Comparison of ENCODE assay signal across 1 cellular context in the genomic region with DNA sequence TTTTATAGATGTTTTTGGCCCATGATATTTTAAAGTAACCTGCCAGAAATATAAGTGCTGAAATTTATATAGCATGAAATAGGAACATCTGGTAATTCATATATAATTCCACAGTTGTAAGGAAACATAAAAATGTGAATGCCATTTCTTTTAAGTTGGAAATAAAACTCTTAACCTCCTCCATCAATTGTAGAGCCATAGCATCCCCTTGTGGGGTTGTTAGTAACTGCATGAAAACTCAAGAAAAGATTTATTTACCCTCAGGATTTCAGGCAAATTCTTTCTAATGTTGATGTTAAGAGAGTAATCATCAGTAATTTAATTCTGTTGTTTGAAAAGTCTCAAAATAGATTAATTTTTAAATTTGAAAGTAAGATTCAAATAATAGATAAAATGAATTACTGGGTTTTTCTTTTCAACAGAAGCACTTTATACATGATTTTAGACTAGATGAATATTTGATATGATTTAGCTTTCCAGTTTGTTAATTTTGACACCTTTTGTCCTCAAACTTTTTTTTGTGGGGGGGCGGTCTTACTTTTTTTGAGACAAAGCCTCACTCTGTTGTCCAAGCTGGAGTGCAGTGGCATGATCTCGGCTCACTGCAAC.
TF ChIP-seq lines count a peak whose summit lies in the region.

No MANE protein-coding gene starts in this region.

TF ChIP-seq in H1, 55 proteins besides CTCF, POLR2A, EP300 and RAD21 (continued from another document):
- TF ChIP-seq, protein P1, sequence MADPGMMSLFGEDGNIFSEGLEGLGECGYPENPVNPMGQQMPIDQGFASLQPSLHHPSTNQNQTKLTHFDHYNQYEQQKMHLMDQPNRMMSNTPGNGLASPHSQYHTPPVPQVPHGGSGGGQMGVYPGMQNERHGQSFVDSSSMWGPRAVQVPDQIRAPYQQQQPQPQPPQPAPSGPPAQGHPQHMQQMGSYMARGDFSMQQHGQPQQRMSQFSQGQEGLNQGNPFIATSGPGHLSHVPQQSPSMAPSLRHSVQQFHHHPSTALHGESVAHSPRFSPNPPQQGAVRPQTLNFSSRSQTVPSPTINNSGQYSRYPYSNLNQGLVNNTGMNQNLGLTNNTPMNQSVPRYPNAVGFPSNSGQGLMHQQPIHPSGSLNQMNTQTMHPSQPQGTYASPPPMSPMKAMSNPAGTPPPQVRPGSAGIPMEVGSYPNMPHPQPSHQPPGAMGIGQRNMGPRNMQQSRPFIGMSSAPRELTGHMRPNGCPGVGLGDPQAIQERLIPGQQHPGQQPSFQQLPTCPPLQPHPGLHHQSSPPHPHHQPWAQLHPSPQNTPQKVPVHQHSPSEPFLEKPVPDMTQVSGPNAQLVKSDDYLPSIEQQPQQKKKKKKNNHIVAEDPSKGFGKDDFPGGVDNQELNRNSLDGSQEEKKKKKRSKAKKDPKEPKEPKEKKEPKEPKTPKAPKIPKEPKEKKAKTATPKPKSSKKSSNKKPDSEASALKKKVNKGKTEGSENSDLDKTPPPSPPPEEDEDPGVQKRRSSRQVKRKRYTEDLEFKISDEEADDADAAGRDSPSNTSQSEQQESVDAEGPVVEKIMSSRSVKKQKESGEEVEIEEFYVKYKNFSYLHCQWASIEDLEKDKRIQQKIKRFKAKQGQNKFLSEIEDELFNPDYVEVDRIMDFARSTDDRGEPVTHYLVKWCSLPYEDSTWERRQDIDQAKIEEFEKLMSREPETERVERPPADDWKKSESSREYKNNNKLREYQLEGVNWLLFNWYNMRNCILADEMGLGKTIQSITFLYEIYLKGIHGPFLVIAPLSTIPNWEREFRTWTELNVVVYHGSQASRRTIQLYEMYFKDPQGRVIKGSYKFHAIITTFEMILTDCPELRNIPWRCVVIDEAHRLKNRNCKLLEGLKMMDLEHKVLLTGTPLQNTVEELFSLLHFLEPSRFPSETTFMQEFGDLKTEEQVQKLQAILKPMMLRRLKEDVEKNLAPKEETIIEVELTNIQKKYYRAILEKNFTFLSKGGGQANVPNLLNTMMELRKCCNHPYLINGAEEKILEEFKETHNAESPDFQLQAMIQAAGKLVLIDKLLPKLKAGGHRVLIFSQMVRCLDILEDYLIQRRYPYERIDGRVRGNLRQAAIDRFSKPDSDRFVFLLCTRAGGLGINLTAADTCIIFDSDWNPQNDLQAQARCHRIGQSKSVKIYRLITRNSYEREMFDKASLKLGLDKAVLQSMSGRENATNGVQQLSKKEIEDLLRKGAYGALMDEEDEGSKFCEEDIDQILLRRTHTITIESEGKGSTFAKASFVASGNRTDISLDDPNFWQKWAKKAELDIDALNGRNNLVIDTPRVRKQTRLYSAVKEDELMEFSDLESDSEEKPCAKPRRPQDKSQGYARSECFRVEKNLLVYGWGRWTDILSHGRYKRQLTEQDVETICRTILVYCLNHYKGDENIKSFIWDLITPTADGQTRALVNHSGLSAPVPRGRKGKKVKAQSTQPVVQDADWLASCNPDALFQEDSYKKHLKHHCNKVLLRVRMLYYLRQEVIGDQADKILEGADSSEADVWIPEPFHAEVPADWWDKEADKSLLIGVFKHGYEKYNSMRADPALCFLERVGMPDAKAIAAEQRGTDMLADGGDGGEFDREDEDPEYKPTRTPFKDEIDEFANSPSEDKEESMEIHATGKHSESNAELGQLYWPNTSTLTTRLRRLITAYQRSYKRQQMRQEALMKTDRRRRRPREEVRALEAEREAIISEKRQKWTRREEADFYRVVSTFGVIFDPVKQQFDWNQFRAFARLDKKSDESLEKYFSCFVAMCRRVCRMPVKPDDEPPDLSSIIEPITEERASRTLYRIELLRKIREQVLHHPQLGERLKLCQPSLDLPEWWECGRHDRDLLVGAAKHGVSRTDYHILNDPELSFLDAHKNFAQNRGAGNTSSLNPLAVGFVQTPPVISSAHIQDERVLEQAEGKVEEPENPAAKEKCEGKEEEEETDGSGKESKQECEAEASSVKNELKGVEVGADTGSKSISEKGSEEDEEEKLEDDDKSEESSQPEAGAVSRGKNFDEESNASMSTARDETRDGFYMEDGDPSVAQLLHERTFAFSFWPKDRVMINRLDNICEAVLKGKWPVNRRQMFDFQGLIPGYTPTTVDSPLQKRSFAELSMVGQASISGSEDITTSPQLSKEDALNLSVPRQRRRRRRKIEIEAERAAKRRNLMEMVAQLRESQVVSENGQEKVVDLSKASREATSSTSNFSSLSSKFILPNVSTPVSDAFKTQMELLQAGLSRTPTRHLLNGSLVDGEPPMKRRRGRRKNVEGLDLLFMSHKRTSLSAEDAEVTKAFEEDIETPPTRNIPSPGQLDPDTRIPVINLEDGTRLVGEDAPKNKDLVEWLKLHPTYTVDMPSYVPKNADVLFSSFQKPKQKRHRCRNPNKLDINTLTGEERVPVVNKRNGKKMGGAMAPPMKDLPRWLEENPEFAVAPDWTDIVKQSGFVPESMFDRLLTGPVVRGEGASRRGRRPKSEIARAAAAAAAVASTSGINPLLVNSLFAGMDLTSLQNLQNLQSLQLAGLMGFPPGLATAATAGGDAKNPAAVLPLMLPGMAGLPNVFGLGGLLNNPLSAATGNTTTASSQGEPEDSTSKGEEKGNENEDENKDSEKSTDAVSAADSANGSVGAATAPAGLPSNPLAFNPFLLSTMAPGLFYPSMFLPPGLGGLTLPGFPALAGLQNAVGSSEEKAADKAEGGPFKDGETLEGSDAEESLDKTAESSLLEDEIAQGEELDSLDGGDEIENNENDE (IDR thresholded peaks at IDR 0.05; ENCODE audit: insufficient replicate concordance, low read length) = no peak
- TF ChIP-seq MAFK (IDR thresholded peaks at IDR 0.05; ENCODE audit: low read depth, low read length) = no peak
- no peak for TF ChIP-seq KDM1A (IDR thresholded peaks at IDR 0.05; ENCODE audit: borderline replicate concordance, low read length)
- no peak for TF ChIP-seq SP4 (IDR thresholded peaks at IDR 0.05; ENCODE audit: low read length)
- TF ChIP-seq, protein P2, sequence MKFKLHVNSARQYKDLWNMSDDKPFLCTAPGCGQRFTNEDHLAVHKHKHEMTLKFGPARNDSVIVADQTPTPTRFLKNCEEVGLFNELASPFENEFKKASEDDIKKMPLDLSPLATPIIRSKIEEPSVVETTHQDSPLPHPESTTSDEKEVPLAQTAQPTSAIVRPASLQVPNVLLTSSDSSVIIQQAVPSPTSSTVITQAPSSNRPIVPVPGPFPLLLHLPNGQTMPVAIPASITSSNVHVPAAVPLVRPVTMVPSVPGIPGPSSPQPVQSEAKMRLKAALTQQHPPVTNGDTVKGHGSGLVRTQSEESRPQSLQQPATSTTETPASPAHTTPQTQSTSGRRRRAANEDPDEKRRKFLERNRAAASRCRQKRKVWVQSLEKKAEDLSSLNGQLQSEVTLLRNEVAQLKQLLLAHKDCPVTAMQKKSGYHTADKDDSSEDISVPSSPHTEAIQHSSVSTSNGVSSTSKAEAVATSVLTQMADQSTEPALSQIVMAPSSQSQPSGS (IDR thresholded peaks at IDR 0.05; ENCODE audit: low read length) = no peak
